ENCODE assay signal across 21 cellular contexts in the genomic region with DNA sequence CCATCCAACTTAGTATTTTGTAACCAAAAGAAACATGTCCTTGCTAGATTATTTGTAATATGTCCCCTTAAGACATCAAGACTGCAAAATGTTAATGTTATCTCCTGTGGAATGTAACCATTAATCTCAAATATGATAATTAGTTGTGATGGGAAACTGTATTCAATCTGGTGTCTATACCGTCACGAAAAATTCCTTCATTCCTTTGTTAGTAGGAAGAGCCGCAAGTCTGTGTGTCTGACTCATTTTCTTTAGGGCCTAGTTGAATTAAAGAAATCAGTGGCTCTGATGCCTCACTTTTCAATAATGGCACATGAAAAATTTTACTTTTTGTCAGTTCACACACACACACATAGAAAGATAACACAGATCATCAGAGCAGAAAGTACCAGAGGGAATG.
"Had no signal": no experiment of that assay in that cellular context is flagged by ENCODE, and none has a peak within 500 bp of the region (broad histone marks: within the 10 kb centered on the region; RNA-seq: fewer than 3 reads in every experiment).

No MANE protein-coding gene starts in this region.

- H3K36me3 Mint-ChIP-seq: naive thymus-derived CD8-positive, alpha-beta T cell; neural progenitor cell; type B pancreatic cell had no signal

- H3K36me3 ChIP-seq: gastrocnemius medialis, heart right ventricle, neural progenitor cell, ovary, right atrium auricular region had no signal

- H3K9me3 ChIP-seq: gastrocnemius medialis, mucosa of descending colon, ovary, right atrium auricular region had no signal

- DNase-seq: effector CD4-positive, alpha-beta T cell; endodermal cell; erythroblast; gastrocnemius medialis; heart right ventricle; hypothalamus; islet precursor cell; mammary epithelial cell; mucosa of descending colon; naive thymus-derived CD8-positive, alpha-beta T cell; nucleus accumbens; ovary; small intestine; stimulated activated CD4-positive, alpha-beta T cell treated with anti-CD3 and anti-CD28 coated beads, Interleukin-12 subunit alpha, Interleukin-12 subunit beta, amount 100 ng/mL, for 4 hours; stimulated activated CD4-positive, alpha-beta T cell treated with anti-CD3 and anti-CD28 coated beads, Interleukin-2, amount 100 ng/mL, for 48 hours; stimulated activated naive CD4-positive, alpha-beta T cell treated with Interleukin-2 at 50 U/mL for 16 hours had no signal

- H3K4me3 ChIP-seq: coronary artery, gastrocnemius medialis, heart right ventricle, mucosa of descending colon, neural progenitor cell, ovary, right atrium auricular region had no signal

- H3K27ac Mint-ChIP-seq: endodermal cell; naive thymus-derived CD8-positive, alpha-beta T cell; neural progenitor cell; type B pancreatic cell had no signal

- H3K27me3 ChIP-seq: gastrocnemius medialis, heart right ventricle, neural progenitor cell, ovary, right atrium auricular region had no signal

- H3K4me1 ChIP-seq: gastrocnemius medialis, heart right ventricle, right atrium auricular region had no signal

- H3K27me3 Mint-ChIP-seq: type B pancreatic cell had no signal

- H3K4me1 Mint-ChIP-seq: endodermal cell; naive thymus-derived CD8-positive, alpha-beta T cell; neural progenitor cell had no signal

- H3K27ac ChIP-seq: coronary artery, gastrocnemius medialis, heart right ventricle, neural progenitor cell, ovary, right atrium auricular region had no signal

- H3K9me3 Mint-ChIP-seq: endodermal cell, neural progenitor cell had no signal

- ATAC-seq: gastrocnemius medialis; heart right ventricle; left lobe of liver; mucosa of descending colon; naive thymus-derived CD8-positive, alpha-beta T cell had no signal

- H2AFZ ChIP-seq: neural progenitor cell had no signal

- H3K4me3 Mint-ChIP-seq: endodermal cell; naive thymus-derived CD8-positive, alpha-beta T cell; neural progenitor cell; type B pancreatic cell had no signal

- H3K9ac ChIP-seq: neural progenitor cell had no signal
